In genomic region chr9:120867676-120868338, GRCh38 we compare ENCODE assay signal across 1 cellular context.
TF ChIP-seq lines count a peak whose summit lies in the region.

No MANE protein-coding gene starts in this region.

TF ChIP-seq in IMR-90, 13 proteins besides CTCF, POLR2A, EP300 and RAD21 (continued from another document):
- no peak for TF ChIP-seq BHLHE40 (IDR thresholded peaks at IDR 0.05; ENCODE audit: low read depth, low read length)
- no peak for TF ChIP-seq MXI1 (IDR thresholded peaks at IDR 0.05; ENCODE audit: borderline replicate concordance, low read depth, low read length)
- no peak for TF ChIP-seq MAFK (IDR thresholded peaks at IDR 0.05; ENCODE audit: low read depth, low read length)
- TF ChIP-seq FOS (IDR thresholded peaks at IDR 0.05; ENCODE audit: low read depth, low read length) = no peak
- TF ChIP-seq RCOR1 (IDR thresholded peaks at IDR 0.05; ENCODE audit: insufficient replicate concordance, low read length) = no peak
- TF ChIP-seq USF2 (IDR thresholded peaks at IDR 0.05; ENCODE audit: low read depth, low read length) = no peak
- TF ChIP-seq CEBPB (IDR thresholded peaks at IDR 0.05; ENCODE audit: low read depth, low read length) = no peak
- TF ChIP-seq CHD1 (IDR thresholded peaks at IDR 0.05; ENCODE audit: low read depth, low read length) = no peak
- TF ChIP-seq SMC3 (IDR thresholded peaks at IDR 0.05; ENCODE audit: low read depth, low read length) = no peak
- TF ChIP-seq ELK1 (IDR thresholded peaks at IDR 0.05; ENCODE audit: borderline replicate concordance, low read depth, low read length) = no peak
- no peak for TF ChIP-seq NFE2L2 (IDR thresholded peaks at IDR 0.05; ENCODE audit: low read depth, low read length)
- no peak for TF ChIP-seq MAZ (IDR thresholded peaks at IDR 0.05; ENCODE audit: borderline replicate concordance, low read depth, low read length)
